1 cellular context compared by ENCODE assay signal in the genomic region with DNA sequence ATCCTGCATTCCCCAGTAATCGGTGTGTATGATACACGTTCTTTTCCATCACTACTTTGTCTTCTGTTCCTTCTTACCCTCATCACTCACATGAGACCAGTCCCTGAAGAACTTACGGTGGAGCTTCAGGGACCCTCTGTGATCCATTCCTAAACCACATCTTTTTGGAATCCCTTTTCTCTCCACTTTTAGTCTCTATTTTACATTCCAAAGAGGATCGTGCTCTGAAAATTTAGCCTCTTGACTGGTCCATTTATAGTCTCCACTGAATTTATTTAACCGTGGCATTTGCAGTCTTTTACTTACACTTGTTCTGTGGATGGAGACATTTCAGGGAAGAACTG.
TF ChIP-seq lines count a peak whose summit lies in the region.

No MANE protein-coding gene starts in this region.

TF ChIP-seq in WTC11, 78 proteins besides CTCF, POLR2A, EP300 and RAD21 (continued from another document):
- TF ChIP-seq, protein P1, sequence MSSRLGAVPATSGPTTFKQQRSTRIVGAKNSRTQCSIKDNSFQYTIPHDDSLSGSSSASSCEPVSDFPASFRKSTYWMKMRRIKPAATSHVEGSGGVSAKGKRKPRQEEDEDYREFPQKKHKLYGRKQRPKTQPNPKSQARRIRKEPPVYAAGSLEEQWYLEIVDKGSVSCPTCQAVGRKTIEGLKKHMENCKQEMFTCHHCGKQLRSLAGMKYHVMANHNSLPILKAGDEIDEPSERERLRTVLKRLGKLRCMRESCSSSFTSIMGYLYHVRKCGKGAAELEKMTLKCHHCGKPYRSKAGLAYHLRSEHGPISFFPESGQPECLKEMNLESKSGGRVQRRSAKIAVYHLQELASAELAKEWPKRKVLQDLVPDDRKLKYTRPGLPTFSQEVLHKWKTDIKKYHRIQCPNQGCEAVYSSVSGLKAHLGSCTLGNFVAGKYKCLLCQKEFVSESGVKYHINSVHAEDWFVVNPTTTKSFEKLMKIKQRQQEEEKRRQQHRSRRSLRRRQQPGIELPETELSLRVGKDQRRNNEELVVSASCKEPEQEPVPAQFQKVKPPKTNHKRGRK (CRISPR knock-in tag; IDR thresholded peaks at IDR 0.05; ENCODE audit: borderline replicate concordance) = no peak
TF ChIP-seq in WTC11: peak in this region for 0.
